18 cellular contexts compared by ENCODE assay signal in genomic region chr11:45056529-45056928, GRCh38.
"Had no signal": no experiment of that assay in that cellular context is flagged by ENCODE, and none has a peak within 500 bp of the region (broad histone marks: within the 10 kb centered on the region; RNA-seq: fewer than 3 reads in every experiment).

No MANE protein-coding gene starts in this region.

- H3K4me1 ChIP-seq: tibial artery had no signal

- H3K4me3 Mint-ChIP-seq: activated CD4-positive, alpha-beta memory T cell treated with anti-CD3 and anti-CD28 coated beads for 36 hours; activated T-cell treated with anti-CD3 and anti-CD28 coated beads, Interleukin-2, amount 50 U/mL, for 24 hours; memory B cell; naive thymus-derived CD8-positive, alpha-beta T cell had no signal

- ATAC-seq: gastrocnemius medialis; heart right ventricle; left ventricle myocardium superior; naive thymus-derived CD8-positive, alpha-beta T cell had no signal

- H3K27me3 ChIP-seq: dorsolateral prefrontal cortex, gastrocnemius medialis, heart right ventricle, right atrium auricular region had no signal

- H3K27ac Mint-ChIP-seq: activated CD4-positive, alpha-beta memory T cell treated with anti-CD3 and anti-CD28 coated beads for 36 hours; activated T-cell treated with anti-CD3 and anti-CD28 coated beads, Interleukin-2, amount 50 U/mL, for 24 hours; memory B cell had no signal

- H3K27ac ChIP-seq: dorsolateral prefrontal cortex, gastrocnemius medialis, heart right ventricle, right atrium auricular region, tibial artery, VCaP had no signal

- H3K36me3 Mint-ChIP-seq: activated CD4-positive, alpha-beta memory T cell treated with anti-CD3 and anti-CD28 coated beads for 36 hours; memory B cell; naive thymus-derived CD8-positive, alpha-beta T cell had no signal

- H3K36me3 ChIP-seq: gastrocnemius medialis, heart right ventricle, right atrium auricular region, tibial artery had no signal

- H3K9me3 ChIP-seq: gastrocnemius medialis, heart right ventricle, right atrium auricular region, tibial artery had no signal

- H3K9me3 Mint-ChIP-seq: activated CD4-positive, alpha-beta memory T cell treated with anti-CD3 and anti-CD28 coated beads for 36 hours; activated T-cell treated with anti-CD3 and anti-CD28 coated beads, Interleukin-2, amount 50 U/mL, for 24 hours; memory B cell had no signal

- DNase-seq: activated CD4-positive, alpha-beta memory T cell treated with anti-CD3 and anti-CD28 coated beads for 36 hours; activated naive CD4-positive, alpha-beta T cell treated with anti-CD3 and anti-CD28 coated beads, Interleukin-2, amount 50 U/mL, for 16 hours; activated T-cell treated with anti-CD3 and anti-CD28 coated beads, Interleukin-2, amount 50 U/mL, for 24 hours; dorsolateral prefrontal cortex; erythroblast; gastrocnemius medialis; heart right ventricle; left ventricle myocardium superior; naive thymus-derived CD8-positive, alpha-beta T cell; nucleus accumbens; posterior cingulate gyrus; stimulated activated CD4-positive, alpha-beta T cell treated with anti-CD3 and anti-CD28 coated beads, Interleukin-15, amount 100 ng/mL, for 24 hours; stimulated activated CD4-positive, alpha-beta T cell treated with anti-CD3 and anti-CD28 coated beads, Interleukin-4, amount 100 ng/mL, for 24 hours; stimulated activated naive CD4-positive, alpha-beta T cell; tibial artery had no signal

- H3K4me3 ChIP-seq: dorsolateral prefrontal cortex, gastrocnemius medialis, heart right ventricle, right atrium auricular region, tibial artery had no signal

- H3K27me3 Mint-ChIP-seq: activated T-cell treated with anti-CD3 and anti-CD28 coated beads, Interleukin-2, amount 50 U/mL, for 24 hours had no signal
